In the genomic region with DNA sequence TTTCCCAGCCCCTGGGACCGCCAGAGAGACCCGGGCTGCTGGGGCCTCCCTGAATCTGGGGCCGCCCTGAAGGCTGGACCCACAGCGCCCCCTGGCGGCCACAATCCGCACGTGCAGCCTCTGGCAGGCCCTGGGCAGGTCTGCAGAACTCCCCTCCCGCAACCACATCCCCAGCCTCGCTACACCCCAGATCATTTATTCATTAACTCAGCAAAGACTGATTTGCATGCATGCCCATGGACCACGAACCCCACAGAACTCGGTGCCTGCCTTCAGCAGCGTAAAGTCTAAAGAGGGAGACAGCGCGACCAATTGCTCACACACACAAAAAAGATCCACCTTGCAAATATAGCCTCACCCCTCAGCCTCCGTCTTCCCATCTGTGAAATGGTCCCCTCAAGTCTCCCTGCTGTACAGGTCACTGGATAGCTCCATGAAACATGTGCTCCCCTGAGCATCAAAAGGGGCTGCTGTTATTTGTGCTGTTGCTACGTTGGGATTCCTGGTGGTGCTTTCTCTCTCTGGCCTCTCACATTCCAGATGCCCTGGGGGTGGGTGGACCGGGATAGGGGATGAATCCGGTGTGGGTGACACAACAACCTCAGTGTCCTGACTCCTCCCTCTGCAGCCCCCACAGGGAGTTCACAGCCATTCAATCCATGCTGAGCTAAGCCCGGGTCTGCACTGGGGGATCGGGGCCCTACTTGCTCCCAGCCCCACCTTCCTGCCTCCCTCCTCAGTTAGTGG, we compare ENCODE assay signal across 8 cellular contexts.
DNase-seq lines count a peak whose midpoint lies in the region; ATAC-seq and TF ChIP-seq lines count a peak whose summit lies in the region.

No MANE protein-coding gene starts in this region.

- 17% methylated on average over 11 of the region's 20 CpGs; no CpG with 5 or more reads in 1 of the 2 experiments for WGBS in IMR-90 (ENCODE audit: extremely low coverage in 2 of 2, insufficient read length in 1 of 2), 2 experiments
- no CpG with 5 or more reads among the region's 20 CpGs for WGBS in trophoblast cell (ENCODE audit: extremely low coverage, insufficient coverage, insufficient read length)
- WGBS in upper lobe of left lung, 2 donors: 31 to 44% methylated on average over 13 to 20 of the region's 20 CpGs

- peak overlapping the region; percentile 51; the same call in 2 of the 3 replicates for H2BK15ac ChIP-seq in IMR-90 (ENCODE audit: low read depth, low read length)

- no peak overlapping the region for H3K14ac ChIP-seq in IMR-90 (replicated peaks; ENCODE audit: low read depth, low read length)
- H3K14ac ChIP-seq in trophoblast cell (ENCODE audit: low read length): no peak overlapping the region

- H3K23ac ChIP-seq in IMR-90 (ENCODE audit: low read depth, low read length): no peak overlapping the region
- H3K23ac ChIP-seq in trophoblast cell (ENCODE audit: low read length): no peak overlapping the region

- peaks cover 15% of the 10 kb centered on the region for H4K20me1 ChIP-seq in IMR-90 (ENCODE audit: insufficient read depth, low read length)

- H3K27ac ChIP-seq in IMR-90 (ENCODE audit: insufficient read depth, low read length) (peak overlapping the region; percentile 14; the same call in 1 of the 2 replicates), trophoblast cell (ENCODE audit: low read depth, low read length) (no peak overlapping the region), upper lobe of left lung (peak overlapping the region in 1 of 4 donors; percentile 70)

- H3K18ac ChIP-seq in IMR-90 (ENCODE audit: low read depth, low read length) (no peak overlapping the region), trophoblast cell (ENCODE audit: low read length) (no peak overlapping the region)

- BruUV-seq in IMR-90 (replicated peaks; lab: Mats Ljungman, UMichigan): no TSS peak

- H4K5ac ChIP-seq in IMR-90 (ENCODE audit: low read depth, low read length): no peak overlapping the region

- H2BK5ac ChIP-seq in IMR-90 (ENCODE audit: low read depth, low read length, poor library complexity, severe bottlenecking) (no peak overlapping the region), trophoblast cell (ENCODE audit: low read depth, low read length, poor library complexity) (no peak overlapping the region)

- H3K9me1 ChIP-seq in IMR-90 (ENCODE audit: insufficient read depth, low read length): peaks cover 9% of the 10 kb centered on the region; the same call in 1 of the 2 replicates

- H4K12ac ChIP-seq in trophoblast cell (ENCODE audit: low read depth, low read length): no peak overlapping the region

- in situ Hi-C loops in IMR-90 (cut with MboI; ENCODE audit: low sequenced_read_pairs): loop anchor here (5.0 kb wide), 2 partner anchors 200 to 385 kb away; a partner anchor contains a TSS

- H2BK120ac ChIP-seq in IMR-90 (ENCODE audit: low read depth, low read length): peak overlapping the region; percentile 70
- no peak overlapping the region for H2BK120ac ChIP-seq in trophoblast cell (ENCODE audit: insufficient read depth, low read length, poor library complexity)

- H4K8ac ChIP-seq in IMR-90 (ENCODE audit: low read depth in 2 of 2, low read length in 2 of 2) (peak overlapping the region in 1 of 2 experiments; percentile 38; a peak in 1 of 4 replicates), trophoblast cell (ENCODE audit: low read depth, low read length) (no peak overlapping the region)

- intact Hi-C loops in IMR-90 (cut with micrococcal nuclease): loop anchor here (1.0 to 10.0 kb wide), 8 partner anchors 85 to 715 kb away; no protein-coding TSS in a partner anchor

- no peaks in the 10 kb centered on the region for H3K79me2 ChIP-seq in trophoblast cell (ENCODE audit: control insufficient read depth, insufficient read depth, low read length, poor library complexity)

- CTCF ChIA-PET in IMR-90 (lab: Yijun Ruan, JAX): interaction anchor here (0.6 to 1.2 kb wide), 7 partner anchors 14 to 908 kb away, joined by 3 to 4 read pairs (median 3); no protein-coding TSS in a partner anchor

- no peak overlapping the region for H2AK9ac ChIP-seq in IMR-90 (replicated peaks; ENCODE audit: low read depth, low read length, poor library complexity)

- H3K4me2 ChIP-seq in IMR-90 (ENCODE audit: low read depth, low read length): no peak overlapping the region
- no peak overlapping the region for H3K4me2 ChIP-seq in trophoblast cell (ENCODE audit: low read length)

- no peak overlapping the region for H3K9ac ChIP-seq in IMR-90 (ENCODE audit: low read depth, low read length)
- H3K9ac ChIP-seq in trophoblast cell (ENCODE audit: low read length): no peak overlapping the region

- TF ChIP-seq POLR2A in IMR-90 (IDR thresholded peaks at IDR 0.05; ENCODE audit: low read depth, low read length) (no peak), upper lobe of left lung (IDR thresholded peaks at IDR 0.05) (no peak)

- no peaks in the 10 kb centered on the region for H3K9me3 ChIP-seq in IMR-90 (ENCODE audit: control insufficient read depth, insufficient read depth, low read length)
- H3K9me3 ChIP-seq in trophoblast cell (ENCODE audit: insufficient read depth, low read depth, low read length): peaks cover 1% of the 10 kb centered on the region
- peaks cover 0 to 11% (median 3%) of the 10 kb centered on the region in 4 donors for H3K9me3 ChIP-seq in upper lobe of left lung

- ATAC-seq in GM21423 (IDR thresholded peaks at IDR 0.05; ENCODE audit: unreplicated experiment) (peak; percentile 76), IMR-90 (ENCODE audit: low read depth) (peak; percentile 64), upper lobe of left lung (ENCODE audit: low FRiP score in 2 of 2) (peak; percentile 88 to 90)

- dilution Hi-C loops in IMR-90 (cut with HindIII; ENCODE audit: low sequenced_read_pairs, unreplicated experiment): no loop called here

- no peak overlapping the region for H2BK12ac ChIP-seq in trophoblast cell (ENCODE audit: low read length)

- H3K4ac ChIP-seq in IMR-90 (ENCODE audit: low read depth, low read length) (peak overlapping the region; percentile 58), trophoblast cell (ENCODE audit: low read depth, low read length) (no peak overlapping the region)

- no peaks in the 10 kb centered on the region for H3K36me3 ChIP-seq in IMR-90 (ENCODE audit: control insufficient read depth, insufficient read depth, low read length)
- no peaks in the 10 kb centered on the region for H3K36me3 ChIP-seq in trophoblast cell (ENCODE audit: control insufficient read depth in 1 of 2, insufficient read depth in 2 of 2, low read length in 2 of 2)
- H3K36me3 ChIP-seq in upper lobe of left lung: no peaks in the 10 kb centered on the region

- DNase-seq in DMS153 treated with DMSO at 0.1 percent for 48 hours (lab: John Stamatoyannopoulos, UW; ENCODE audit: unreplicated experiment): peak; percentile 12
- peak; percentile 53 for DNase-seq in IMR-90
- peak; percentile 60 for DNase-seq in RPMI8226
- DNase-seq in activated effector memory CD4-positive, alpha-beta T cell treated with Interleukin-2 at 50 U/mL for 16 hours: peak; percentile 71
- peak; percentile 86 for DNase-seq in germinal center (ENCODE audit: low spot score)
- peak; percentile 80 to 90 for DNase-seq in trophoblast cell
- peak; percentile 83 to 97 for DNase-seq in upper lobe of left lung

- TF ChIP-seq RAD21 in IMR-90 (IDR thresholded peaks at IDR 0.05; ENCODE audit: low read length): peak; percentile 96

- peak; percentile 92 for TF ChIP-seq CTCF in IMR-90 (conservative IDR thresholded peaks at IDR 0.05; ENCODE audit: low read depth, low read length)
- TF ChIP-seq CTCF in upper lobe of left lung (IDR thresholded peaks at IDR 0.05): peak; percentile 96 to 99 (median 98)

- H3K4me1 ChIP-seq in IMR-90 (ENCODE audit: control insufficient read depth, insufficient read depth, low read length): peaks cover 29% of the 10 kb centered on the region
- H3K4me1 ChIP-seq in trophoblast cell (ENCODE audit: control insufficient read depth in 1 of 2, insufficient read depth in 2 of 2, low read length in 2 of 2): peaks cover 4 to 13% of the 10 kb centered on the region in 2 experiments
- peaks cover 28 to 45% (median 33%) of the 10 kb centered on the region in 4 donors for H3K4me1 ChIP-seq in upper lobe of left lung

- H4K91ac ChIP-seq in IMR-90 (ENCODE audit: insufficient read depth, low read depth, low read length) (0 out of 2 replicates have a peak overlapping the region, but pooled peaks have one; percentile 37), trophoblast cell (ENCODE audit: low read depth, low read length) (no peak overlapping the region)

- H3K56ac ChIP-seq in IMR-90 (ENCODE audit: extremely low read depth, insufficient read depth, low read length): no peak overlapping the region

- H2BK20ac ChIP-seq in IMR-90 (ENCODE audit: low read depth, low read length): peak overlapping the region; percentile 59

- no peak for TF ChIP-seq EP300 in upper lobe of left lung (IDR thresholded peaks at IDR 0.05)

- POLR2A ChIA-PET in IMR-90 (lab: Charles Lee; ENCODE audit: unreplicated experiment): no interaction called here

- no peak overlapping the region for H3K4me3 ChIP-seq in IMR-90 (ENCODE audit: insufficient read depth, low read depth, low read length)
- H3K4me3 ChIP-seq in trophoblast cell (ENCODE audit: low read depth, low read length): no peak overlapping the region
- H3K4me3 ChIP-seq in upper lobe of left lung: no peak overlapping the region

- H2AFZ ChIP-seq in IMR-90 (replicated peaks; ENCODE audit: low read length, poor library complexity) (no peak overlapping the region), trophoblast cell (ENCODE audit: insufficient read depth, low read length, poor library complexity) (no peak overlapping the region)

- H2AK5ac ChIP-seq in IMR-90 (ENCODE audit: low read depth, low read length) (peak overlapping the region; percentile 82; the same call in 1 of the 2 replicates), trophoblast cell (ENCODE audit: low read length) (no peak overlapping the region)

- H3K79me1 ChIP-seq in IMR-90 (ENCODE audit: low read depth in 1 of 2, low read length in 2 of 2) (peaks cover 0 to 4% of the 10 kb centered on the region in 2 experiments; a peak in 1 of 4 replicates), trophoblast cell (ENCODE audit: low read length) (peaks cover 6% of the 10 kb centered on the region)

- H3K27me3 ChIP-seq in IMR-90 (ENCODE audit: control insufficient read depth, insufficient read depth, low read length): no peaks in the 10 kb centered on the region
- no peaks in the 10 kb centered on the region for H3K27me3 ChIP-seq in trophoblast cell (ENCODE audit: insufficient read depth, low read length)
- H3K27me3 ChIP-seq in upper lobe of left lung: no peaks in the 10 kb centered on the region

TF ChIP-seq in IMR-90, 13 proteins besides CTCF, POLR2A, EP300 and RAD21 (continues in another document):
- TF ChIP-seq BHLHE40 (IDR thresholded peaks at IDR 0.05; ENCODE audit: low read depth, low read length) (no peak), SMC3 (IDR thresholded peaks at IDR 0.05; ENCODE audit: low read depth, low read length) (peak; percentile 89), MAZ (IDR thresholded peaks at IDR 0.05; ENCODE audit: borderline replicate concordance, low read depth, low read length) (peak; percentile 35; the same call in 1 of the 2 replicates)

Comparison
In these comparisons a context has a peak if more than half of its experiments do, and no peak if none do; other contexts are left out.
1. DNase-seq: peak in every context shown above with its lines; median percentile 90 in upper lobe of left lung; 86 in germinal center; 85 in trophoblast cell; 71 in activated effector memory CD4-positive, alpha-beta T cell treated with Interleukin-2 at 50 U/mL for 16 hours; 60 in RPMI8226; 53 in IMR-90; 12 in DMS153 treated with DMSO at 0.1 percent for 48 hours.